ENCODE assay signal across 8 cellular contexts in the genomic region with DNA sequence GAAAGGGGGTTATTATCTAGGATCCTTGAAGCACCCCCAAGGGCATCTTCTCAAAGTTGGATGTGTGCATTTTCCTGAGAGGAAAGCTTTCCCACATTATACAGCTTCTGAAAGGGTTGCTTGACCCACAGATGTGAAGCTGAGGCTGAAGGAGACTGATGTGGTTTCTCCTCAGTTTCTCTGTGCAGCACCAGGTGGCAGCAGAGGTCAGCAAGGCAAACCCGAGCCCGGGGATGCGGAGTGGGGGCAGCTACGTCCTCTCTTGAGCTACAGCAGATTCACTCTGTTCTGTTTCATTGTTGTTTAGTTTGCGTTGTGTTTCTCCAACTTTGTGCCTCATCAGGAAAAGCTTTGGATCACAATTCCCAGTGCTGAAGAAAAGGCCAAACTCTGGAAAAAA.
DNase-seq lines count a peak whose midpoint lies in the region; ATAC-seq and TF ChIP-seq lines count a peak whose summit lies in the region.
"Not testable (repeated sequence)": the region's sequence is repeated elsewhere in the genome, so short reads cannot be mapped to it uniquely, and the experiment has no call there.

No MANE protein-coding gene starts in this region.

- POLR2A ChIA-PET in naive thymus-derived CD8-positive, alpha-beta T cell (lab: Charles Lee): not testable (repeated sequence)

- not testable (repeated sequence) for H3K9ac ChIP-seq in mammary epithelial cell (ENCODE audit: insufficient read depth, low read length)

- not testable (repeated sequence) for H3K27me3 ChIP-seq in mammary epithelial cell (ENCODE audit: insufficient read depth, low read length); cardiac muscle cell; aorta (ENCODE audit: control insufficient read depth in 1 of 2, insufficient read depth in 2 of 2, low read length in 1 of 2)

- not testable (repeated sequence) for H4K20me1 ChIP-seq in mammary epithelial cell (ENCODE audit: insufficient read depth, low read length)

- intact Hi-C loops in mammary epithelial cell (cut with micrococcal nuclease); aorta (cut with DNase I): not testable (repeated sequence)

- H3K4me2 ChIP-seq in mammary epithelial cell (ENCODE audit: insufficient read depth, low read depth, low read length): not testable (repeated sequence)

- dilution Hi-C loops in mammary epithelial cell (cut with HindIII; ENCODE audit: low sequenced_read_pairs): not testable (repeated sequence)

- not testable (repeated sequence) for H3K4me3 ChIP-seq in mammary epithelial cell (replicated peaks in 1 of 3; ENCODE audit: insufficient read depth in 1 of 3, low read depth in 2 of 3, low read length in 3 of 3); cardiac muscle cell; aorta (ENCODE audit: low read length in 2 of 2)

- H3K27ac ChIP-seq in mammary epithelial cell (ENCODE audit: insufficient read depth, low read depth, low read length); cardiac muscle cell; aorta (ENCODE audit: low read depth in 1 of 2, low read length in 2 of 2): not testable (repeated sequence)

- BruUV-seq in mammary epithelial cell (replicated peaks; lab: Mats Ljungman, UMichigan): not testable (repeated sequence)

- not testable (repeated sequence) for H2AFZ ChIP-seq in mammary epithelial cell (ENCODE audit: low read depth, low read length)

- H3K79me2 ChIP-seq in mammary epithelial cell (ENCODE audit: insufficient read depth, low read length): not testable (repeated sequence)

- CTCF ChIA-PET in mammary epithelial cell (lab: Charles Lee; ENCODE audit: low non-redundant PET): not testable (repeated sequence)

- H3K4me1 Mint-ChIP-seq in naive thymus-derived CD8-positive, alpha-beta T cell: not testable (repeated sequence)

- peak; percentile 55 for TF ChIP-seq CTCF in GM13976 (IDR thresholded peaks at IDR 0.05; ENCODE audit: borderline replicate concordance, control extremely low read depth, extremely low read depth, insufficient read depth, missing control alignments)
- TF ChIP-seq CTCF in mammary epithelial cell (conservative IDR thresholded peaks at IDR 0.05 in 1 of 2, IDR thresholded peaks at IDR 0.05 in 1 of 2; ENCODE audit: extremely low read depth in 1 of 2, insufficient read depth in 1 of 2, low read depth in 1 of 2, low read length in 2 of 2): peak; percentile 15 to 49
- peak; percentile 49 for TF ChIP-seq CTCF in cardiac muscle cell (IDR thresholded peaks at IDR 0.05; ENCODE audit: low read depth, low read length)

- H3K4me3 Mint-ChIP-seq in naive thymus-derived CD8-positive, alpha-beta T cell: not testable (repeated sequence)

- H3K9me3 ChIP-seq in mammary epithelial cell (replicated peaks; ENCODE audit: insufficient read depth, low read length); cardiac muscle cell (ENCODE audit: low read depth); aorta (ENCODE audit: control insufficient read depth, low read length): not testable (repeated sequence)

- H3K36me3 ChIP-seq in mammary epithelial cell (ENCODE audit: insufficient read depth, low read length); cardiac muscle cell; aorta (ENCODE audit: control insufficient read depth in 1 of 2, insufficient read depth in 2 of 2, low read length in 1 of 2): not testable (repeated sequence)

- not testable (repeated sequence) for DNase-seq in GM13976 (ENCODE audit: low spot score)
- peak; percentile 76 for DNase-seq in RPMI8226
- DNase-seq in activated CD8-positive, alpha-beta memory T cell treated with anti-CD3 and anti-CD28 coated beads, Interleukin-2, amount 50 U/mL, for 24 hours (ENCODE audit: extremely low read depth): peak; percentile 38
- peak; percentile 6 for DNase-seq in mammary epithelial cell
- peak; percentile 39 to 81 for DNase-seq in cardiac muscle cell (ENCODE audit: low read depth in 1 of 2, low spot score in 1 of 2)
- DNase-seq in naive thymus-derived CD8-positive, alpha-beta T cell: peak; percentile 24 to 86 (median 57)
- DNase-seq in stimulated activated CD4-positive, alpha-beta T cell treated with anti-CD3 and anti-CD28 coated beads, Interleukin-2, amount 100 ng/mL, for 4 hours (ENCODE audit: low read depth): peak; percentile 49
- DNase-seq in aorta: peak; percentile 81 to 83

- ATAC-seq in naive thymus-derived CD8-positive, alpha-beta T cell; aorta (ENCODE audit: low FRiP score): not testable (repeated sequence)

- H3K9me3 Mint-ChIP-seq in naive thymus-derived CD8-positive, alpha-beta T cell: not testable (repeated sequence)

- 21% methylated on average over 5 of the region's 5 CpGs for WGBS in mammary epithelial cell (ENCODE audit: low coverage, missing lambda C conversion rate)
- 0 to 25% methylated on average over 4 to 5 of the region's 5 CpGs for WGBS in aorta, 2 donors

- H3K27ac Mint-ChIP-seq in naive thymus-derived CD8-positive, alpha-beta T cell: not testable (repeated sequence)

- H3K36me3 Mint-ChIP-seq in naive thymus-derived CD8-positive, alpha-beta T cell: not testable (repeated sequence)

- H3K27me3 Mint-ChIP-seq in naive thymus-derived CD8-positive, alpha-beta T cell: not testable (repeated sequence)

- H3K4me1 ChIP-seq in mammary epithelial cell (ENCODE audit: insufficient read depth, low read length); cardiac muscle cell (ENCODE audit: low read depth); aorta (ENCODE audit: control insufficient read depth in 1 of 2, insufficient read depth in 2 of 2, low read length in 2 of 2): not testable (repeated sequence)

- in situ Hi-C loops in GM13976 (cut with MboI; ENCODE audit: low sequenced_read_pairs, unreplicated experiment); mammary epithelial cell (cut with MboI; ENCODE audit: low sequenced_read_pairs in 2 of 2): not testable (repeated sequence)
